ENCODE assay signal across 14 cellular contexts in the genomic region with DNA sequence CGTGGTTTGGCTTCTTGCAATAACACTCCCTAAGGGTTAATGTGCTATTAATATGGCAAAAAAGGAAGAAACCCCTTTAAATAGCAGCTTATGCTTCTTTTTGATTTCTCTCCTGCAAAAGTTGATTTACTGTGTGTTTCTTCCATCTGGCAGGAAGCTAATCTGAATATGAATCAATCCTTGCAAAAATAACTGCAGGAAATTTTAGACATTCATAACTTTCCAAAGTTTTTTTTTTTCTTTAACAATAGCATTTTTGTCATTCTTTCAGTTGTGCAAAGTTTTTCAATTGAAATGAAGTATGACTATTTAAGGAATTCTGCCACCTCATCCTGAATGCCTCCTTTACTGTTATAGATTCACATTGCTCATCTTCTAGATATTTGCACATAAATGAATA.
DNase-seq lines count a peak whose midpoint lies in the region; ATAC-seq and TF ChIP-seq lines count a peak whose summit lies in the region.
"Had no signal": no experiment of that assay in that cellular context is flagged by ENCODE, and none has a peak within 500 bp of the region (broad histone marks: within the 10 kb centered on the region; RNA-seq: fewer than 3 reads in every experiment).

No MANE protein-coding gene starts in this region.

- DNase-seq in GM04503 (ENCODE audit: low read depth) (peak; percentile 74), fibroblast of mammary gland (ENCODE audit: low read depth) (peak; percentile 53), retinal pigment epithelial cell (ENCODE audit: low read depth) (peak; percentile 3), posterior vena cava (ENCODE audit: low spot score) (no peak)
- no peak for DNase-seq in activated T-cell treated with anti-CD3 and anti-CD28 coated beads, Interleukin-2, amount 50 U/mL, for 4 hours
- DNase-seq in stimulated activated CD4-positive, alpha-beta T cell treated with anti-CD3 and anti-CD28 coated beads, Interleukin-4, amount 100 ng/mL, for 24 hours: no peak
- DNase-seq: activated CD4-positive, alpha-beta T cell treated with anti-CD3 and anti-CD28 coated beads, Interleukin-2, amount 50 U/mL, for 48 hours; CD4-positive, alpha-beta T cell; NCI-H1092; NCI-H2171; SJCRH30 had no signal

- H3K4me3 ChIP-seq in fibroblast of mammary gland (ENCODE audit: control insufficient read depth, low read depth, low read length): no peak overlapping the region
- H3K4me3 ChIP-seq in retinal pigment epithelial cell (ENCODE audit: low read length): no peak overlapping the region
- H3K4me3 ChIP-seq: SJCRH30 had no signal

- intact Hi-C loops in posterior vena cava (cut with DNase I): no loop called here

- no peaks in the 10 kb centered on the region for H3K36me3 Mint-ChIP-seq in activated T-cell treated with anti-CD3 and anti-CD28 coated beads, Interleukin-2, amount 50 U/mL, for 4 hours (ENCODE audit: insufficient read depth)

- H3K4me1 Mint-ChIP-seq in activated T-cell treated with anti-CD3 and anti-CD28 coated beads, Interleukin-2, amount 50 U/mL, for 4 hours (ENCODE audit: low read depth): no peaks in the 10 kb centered on the region

- H3K9me3 Mint-ChIP-seq in activated T-cell treated with anti-CD3 and anti-CD28 coated beads, Interleukin-2, amount 50 U/mL, for 4 hours: no peaks in the 10 kb centered on the region
- H3K9me3 Mint-ChIP-seq: activated T-helper 1 cell treated with anti-CD3 and anti-CD28 coated beads, Interleukin-12 subunit alpha, Interleukin-12 subunit beta, Interleukin-2, Interleukin-4 antibody, amounts not matched to agents 30 ng/mL and 10 ng/mL and 1 ng/mL, durations not matched to agents 14 hours and 24 hours and 36 hours; CD4-positive, alpha-beta T cell had no signal

- H3K27me3 Mint-ChIP-seq in activated T-cell treated with anti-CD3 and anti-CD28 coated beads, Interleukin-2, amount 50 U/mL, for 4 hours (ENCODE audit: low read depth): no peaks in the 10 kb centered on the region
- H3K27me3 Mint-ChIP-seq: CD4-positive, alpha-beta T cell had no signal

- H3K4me3 Mint-ChIP-seq in activated T-cell treated with anti-CD3 and anti-CD28 coated beads, Interleukin-2, amount 50 U/mL, for 4 hours: no peak overlapping the region
- H3K4me3 Mint-ChIP-seq: activated T-helper 1 cell treated with anti-CD3 and anti-CD28 coated beads, Interleukin-12 subunit alpha, Interleukin-12 subunit beta, Interleukin-2, Interleukin-4 antibody, amounts not matched to agents 30 ng/mL and 10 ng/mL and 1 ng/mL, durations not matched to agents 14 hours and 24 hours and 36 hours; CD4-positive, alpha-beta T cell had no signal

- TF ChIP-seq CTCF in fibroblast of mammary gland (conservative IDR thresholded peaks at IDR 0.05; ENCODE audit: control insufficient read depth, insufficient read depth, low read depth, low read length) (no peak), retinal pigment epithelial cell (conservative IDR thresholded peaks at IDR 0.05; ENCODE audit: low read depth, low read length) (no peak)

- ATAC-seq in SK-N-SH treated with all-trans-retinoic acid at 6 μM for 48 hours (peak; percentile 66), GM18909 (IDR thresholded peaks at IDR 0.05; ENCODE audit: poor library complexity, unreplicated experiment) (no peak)
- no peak for ATAC-seq in activated T-cell treated with anti-CD3 and anti-CD28 coated beads, Interleukin-2, amount 50 U/mL, for 4 hours

TF ChIP-seq in SK-N-SH treated with all-trans-retinoic acid at 6 μM for 48 hours, 23 proteins besides CTCF, POLR2A, EP300 and RAD21:
- TF ChIP-seq, protein P1, sequence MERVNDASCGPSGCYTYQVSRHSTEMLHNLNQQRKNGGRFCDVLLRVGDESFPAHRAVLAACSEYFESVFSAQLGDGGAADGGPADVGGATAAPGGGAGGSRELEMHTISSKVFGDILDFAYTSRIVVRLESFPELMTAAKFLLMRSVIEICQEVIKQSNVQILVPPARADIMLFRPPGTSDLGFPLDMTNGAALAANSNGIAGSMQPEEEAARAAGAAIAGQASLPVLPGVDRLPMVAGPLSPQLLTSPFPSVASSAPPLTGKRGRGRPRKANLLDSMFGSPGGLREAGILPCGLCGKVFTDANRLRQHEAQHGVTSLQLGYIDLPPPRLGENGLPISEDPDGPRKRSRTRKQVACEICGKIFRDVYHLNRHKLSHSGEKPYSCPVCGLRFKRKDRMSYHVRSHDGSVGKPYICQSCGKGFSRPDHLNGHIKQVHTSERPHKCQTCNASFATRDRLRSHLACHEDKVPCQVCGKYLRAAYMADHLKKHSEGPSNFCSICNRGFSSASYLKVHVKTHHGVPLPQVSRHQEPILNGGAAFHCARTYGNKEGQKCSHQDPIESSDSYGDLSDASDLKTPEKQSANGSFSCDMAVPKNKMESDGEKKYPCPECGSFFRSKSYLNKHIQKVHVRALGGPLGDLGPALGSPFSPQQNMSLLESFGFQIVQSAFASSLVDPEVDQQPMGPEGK (CRISPR knock-in tag; IDR thresholded peaks at IDR 0.05; ENCODE audit: borderline replicate concordance): no peak
- no peak for TF ChIP-seq ARNTL (CRISPR knock-in tag; IDR thresholded peaks at IDR 0.05; ENCODE audit: borderline replicate concordance, low read depth)
- TF ChIP-seq BACH2 (CRISPR knock-in tag; IDR thresholded peaks at IDR 0.05; ENCODE audit: borderline replicate concordance): no peak
- TF ChIP-seq ZNF8 (CRISPR knock-in tag; IDR thresholded peaks at IDR 0.05): no peak
- TF ChIP-seq TCF4 (CRISPR knock-in tag; IDR thresholded peaks at IDR 0.05; ENCODE audit: borderline replicate concordance): no peak
- TF ChIP-seq GLIS3 (CRISPR knock-in tag; IDR thresholded peaks at IDR 0.05): no peak
- TF ChIP-seq SNAI2 (CRISPR knock-in tag; IDR thresholded peaks at IDR 0.05): no peak
- no peak for TF ChIP-seq TOX (CRISPR knock-in tag; IDR thresholded peaks at IDR 0.05; ENCODE audit: borderline replicate concordance)
- TF ChIP-seq CSDC2 (CRISPR knock-in tag; IDR thresholded peaks at IDR 0.05): no peak
- no peak for TF ChIP-seq POU6F1 (CRISPR knock-in tag; IDR thresholded peaks at IDR 0.05; ENCODE audit: borderline replicate concordance, low read depth)
- no peak for TF ChIP-seq ISL1 (CRISPR knock-in tag; IDR thresholded peaks at IDR 0.05)
- no peak for TF ChIP-seq OSR1 (CRISPR knock-in tag; IDR thresholded peaks at IDR 0.05)
- TF ChIP-seq, protein P2, sequence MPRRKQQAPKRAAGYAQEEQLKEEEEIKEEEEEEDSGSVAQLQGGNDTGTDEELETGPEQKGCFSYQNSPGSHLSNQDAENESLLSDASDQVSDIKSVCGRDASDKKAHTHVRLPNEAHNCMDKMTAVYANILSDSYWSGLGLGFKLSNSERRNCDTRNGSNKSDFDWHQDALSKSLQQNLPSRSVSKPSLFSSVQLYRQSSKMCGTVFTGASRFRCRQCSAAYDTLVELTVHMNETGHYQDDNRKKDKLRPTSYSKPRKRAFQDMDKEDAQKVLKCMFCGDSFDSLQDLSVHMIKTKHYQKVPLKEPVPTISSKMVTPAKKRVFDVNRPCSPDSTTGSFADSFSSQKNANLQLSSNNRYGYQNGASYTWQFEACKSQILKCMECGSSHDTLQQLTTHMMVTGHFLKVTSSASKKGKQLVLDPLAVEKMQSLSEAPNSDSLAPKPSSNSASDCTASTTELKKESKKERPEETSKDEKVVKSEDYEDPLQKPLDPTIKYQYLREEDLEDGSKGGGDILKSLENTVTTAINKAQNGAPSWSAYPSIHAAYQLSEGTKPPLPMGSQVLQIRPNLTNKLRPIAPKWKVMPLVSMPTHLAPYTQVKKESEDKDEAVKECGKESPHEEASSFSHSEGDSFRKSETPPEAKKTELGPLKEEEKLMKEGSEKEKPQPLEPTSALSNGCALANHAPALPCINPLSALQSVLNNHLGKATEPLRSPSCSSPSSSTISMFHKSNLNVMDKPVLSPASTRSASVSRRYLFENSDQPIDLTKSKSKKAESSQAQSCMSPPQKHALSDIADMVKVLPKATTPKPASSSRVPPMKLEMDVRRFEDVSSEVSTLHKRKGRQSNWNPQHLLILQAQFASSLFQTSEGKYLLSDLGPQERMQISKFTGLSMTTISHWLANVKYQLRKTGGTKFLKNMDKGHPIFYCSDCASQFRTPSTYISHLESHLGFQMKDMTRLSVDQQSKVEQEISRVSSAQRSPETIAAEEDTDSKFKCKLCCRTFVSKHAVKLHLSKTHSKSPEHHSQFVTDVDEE (CRISPR knock-in tag; IDR thresholded peaks at IDR 0.05): no peak

Comparison
In these comparisons a context has a peak if more than half of its experiments do, and no peak if none do; other contexts are left out.
1. DNase-seq: peak in GM04503 (single experiment), fibroblast of mammary gland (single experiment) and retinal pigment epithelial cell (single experiment); none in posterior vena cava (single experiment), activated T-cell treated with anti-CD3 and anti-CD28 coated beads, Interleukin-2, amount 50 U/mL, for 4 hours (single experiment) and stimulated activated CD4-positive, alpha-beta T cell treated with anti-CD3 and anti-CD28 coated beads, Interleukin-4, amount 100 ng/mL, for 24 hours (single experiment).